In the genomic region with DNA sequence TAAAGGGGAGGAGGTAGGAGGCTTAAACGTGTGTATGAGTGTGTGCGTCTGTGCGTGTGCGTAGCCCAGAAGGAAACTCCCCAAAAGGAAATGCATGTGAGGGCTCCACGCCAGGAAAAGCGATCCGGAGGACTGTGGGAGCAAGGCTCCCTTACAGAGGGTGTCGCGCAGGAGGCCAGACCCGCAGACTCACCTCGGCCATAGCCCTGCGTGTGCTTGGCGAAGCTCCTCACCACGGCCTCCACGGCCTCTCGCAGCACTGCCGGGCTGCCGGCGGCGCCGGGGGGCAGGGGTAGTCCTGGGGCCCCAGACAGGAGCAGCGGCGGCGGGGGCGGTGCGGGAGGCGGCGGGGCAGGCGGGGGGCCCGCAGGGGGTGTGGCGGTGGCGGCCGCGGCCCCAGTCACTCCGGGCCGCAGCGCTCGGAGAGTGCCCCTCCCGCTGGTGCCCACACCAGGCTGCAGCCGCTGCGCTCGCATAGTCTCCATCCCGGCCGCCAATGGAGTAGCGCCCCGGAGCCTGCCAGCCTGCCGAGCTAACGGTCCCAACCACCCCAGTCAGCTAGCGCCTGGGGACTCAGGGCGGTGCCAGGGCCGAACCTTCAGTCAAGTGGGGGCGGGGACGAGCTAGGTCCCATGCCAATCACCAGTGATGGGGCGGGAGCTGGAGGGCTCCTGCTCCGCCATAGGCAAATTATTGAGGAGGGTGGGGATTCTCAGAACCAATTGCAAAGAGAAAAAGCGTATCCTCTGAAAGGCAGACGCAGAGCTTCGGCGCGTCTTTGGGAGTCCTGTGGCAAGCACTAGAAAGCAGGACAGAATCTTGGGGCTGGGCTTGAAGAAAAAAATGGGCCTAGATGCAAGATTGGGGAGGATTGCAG, we compare ENCODE assay signal across 8 cellular contexts. TPM values are rescaled to one million over a fixed set of nuclear protein-coding genes. Genes with fewer than 3 reads are reported as not detected.
A peak's percentile ranks its signal among the peaks of the same experiment; 100 is the strongest.
DNase-seq lines count a peak whose midpoint lies in the region; ATAC-seq and TF ChIP-seq lines count a peak whose summit lies in the region.

TSS of gene LIX1L (minus strand) at position 575 of the 877 bp plus-strand sequence. CDS start at position 485, 90 bp downstream.

- POLR2A ChIA-PET in RWPE1 (lab: Yijun Ruan, JAX; ENCODE audit: low non-redundant PET): interaction anchor here (0.8 to 1.0 kb wide), 2 partner anchors 30 kb away, joined by 3 to 6 read pairs; partner anchors contain the start of gene RBM8A
- POLR2A ChIA-PET in naive thymus-derived CD8-positive, alpha-beta T cell (lab: Charles Lee): interaction anchor here (0.5 to 17.9 kb wide), 16 partner anchors 9 to 112 kb away, joined by 3 to 462 read pairs (median 7); partner anchors contain the start of genes NUDT17, PEX11B, PIAS3 and RBM8A

- ATAC-seq in activated T-helper 17 cell treated with anti-CD3 and anti-CD28 coated beads, Interleukin-2, amount 50 U/mL, for 72 hours (replicated peaks): peak; percentile 92
- peak; percentile 83 to 86 for ATAC-seq in naive thymus-derived CD8-positive, alpha-beta T cell

- peaks cover 44% of the 10 kb centered on the region for H3K4me1 Mint-ChIP-seq in activated T-helper 17 cell treated with anti-CD3 and anti-CD28 coated beads, Interleukin-2, amount 50 U/mL, for 72 hours
- peaks cover 42 to 85% (median 73%) of the 10 kb centered on the region in 4 donors for H3K4me1 Mint-ChIP-seq in naive thymus-derived CD8-positive, alpha-beta T cell

- H3K27me3 Mint-ChIP-seq in activated T-helper 17 cell treated with anti-CD3 and anti-CD28 coated beads, Interleukin-2, amount 50 U/mL, for 72 hours: no peaks in the 10 kb centered on the region
- no peaks in the 10 kb centered on the region for H3K27me3 Mint-ChIP-seq in naive thymus-derived CD8-positive, alpha-beta T cell

- peaks cover 50% of the 10 kb centered on the region for H3K36me3 Mint-ChIP-seq in activated T-helper 17 cell treated with anti-CD3 and anti-CD28 coated beads, Interleukin-2, amount 50 U/mL, for 72 hours (ENCODE audit: low read depth)
- H3K36me3 Mint-ChIP-seq in naive thymus-derived CD8-positive, alpha-beta T cell: peaks cover 0 to 11% (median 0%) of the 10 kb centered on the region in 3 donors

- TF ChIP-seq CTCF in LNCaP clone FGC (IDR thresholded peaks at IDR 0.05; ENCODE audit: control insufficient read depth, extremely low read depth, insufficient read depth) (no peak), RWPE1 (conservative IDR thresholded peaks at IDR 0.05; ENCODE audit: low read depth) (no peak), fibroblast of mammary gland (conservative IDR thresholded peaks at IDR 0.05; ENCODE audit: control insufficient read depth, insufficient read depth, low read depth, low read length) (no peak)

- peak within 1 kb of the TSS; percentile 98 for H3K27ac ChIP-seq in RWPE1

- peak; percentile 99 for DNase-seq in Daoy (ENCODE audit: low read depth)
- peak; percentile 93 for DNase-seq in GOT3 (lab: John Stamatoyannopoulos, UW)
- peak; percentile 86 for DNase-seq in LNCaP clone FGC (ENCODE audit: low read depth)
- peak; percentile 99 for DNase-seq in RWPE1 (ENCODE audit: low spot score)
- DNase-seq in fibroblast of mammary gland (ENCODE audit: low read depth): peak; percentile 98
- peak; percentile 88 to 97 (median 94) for DNase-seq in naive thymus-derived CD8-positive, alpha-beta T cell
- DNase-seq in stimulated activated naive CD4-positive, alpha-beta T cell (lab: John Stamatoyannopoulos, UW): peak; percentile 90 to 96 (median 92)

- peak within 1 kb of the TSS; percentile 51 for H3K4me3 ChIP-seq in LNCaP clone FGC (ENCODE audit: low read depth, low read length)
- H3K4me3 ChIP-seq in fibroblast of mammary gland (ENCODE audit: control insufficient read depth, low read depth, low read length): peak within 1 kb of the TSS; percentile 87

- H3K4me3 Mint-ChIP-seq in activated T-helper 17 cell treated with anti-CD3 and anti-CD28 coated beads, Interleukin-2, amount 50 U/mL, for 72 hours: peak within 1 kb of the TSS; percentile 95
- H3K4me3 Mint-ChIP-seq in naive thymus-derived CD8-positive, alpha-beta T cell: peak within 1 kb of the TSS; percentile 88 to 99 (median 94)

- no peaks in the 10 kb centered on the region for H3K9me3 Mint-ChIP-seq in activated T-helper 17 cell treated with anti-CD3 and anti-CD28 coated beads, Interleukin-2, amount 50 U/mL, for 72 hours
- H3K9me3 Mint-ChIP-seq in naive thymus-derived CD8-positive, alpha-beta T cell: no peaks in the 10 kb centered on the region

- CTCF ChIA-PET in RWPE1 (lab: Yijun Ruan, JAX): interaction anchor here (1.4 kb wide), 1 partner anchor 68 kb away, joined by 4 read pairs; no protein-coding TSS in a partner anchor

- H3K27ac Mint-ChIP-seq in activated T-helper 17 cell treated with anti-CD3 and anti-CD28 coated beads, Interleukin-2, amount 50 U/mL, for 72 hours: peak within 1 kb of the TSS; percentile 89
- H3K27ac Mint-ChIP-seq in naive thymus-derived CD8-positive, alpha-beta T cell: peak within 1 kb of the TSS; percentile 87 to 99 (median 98)

RNA-seq across cellular contexts. Expression of gene LIX1L, which starts in this region (rescaled TPM):
- total RNA-seq in Daoy (2014; rRNA removed; shearing (Covaris generic)): 16.0 and 21.0 TPM in 2 replicates
- total RNA-seq in activated T-helper 17 cell treated with anti-CD3 and anti-CD28 coated beads, Interleukin-2, amount 50 U/mL, for 72 hours: 10 to 100 TPM; 43.4 to 61.2 TPM
- total RNA-seq in naive thymus-derived CD8-positive, alpha-beta T cell: 10 to 100 TPM; 54.6 to 59.4 TPM
- polyA plus RNA-seq in naive thymus-derived CD8-positive, alpha-beta T cell: 10 to 100 TPM; 26.3 to 31.7 (median 29.3) TPM

Comparison
In these comparisons a context has a peak if more than half of its experiments do, and no peak if none do; other contexts are left out.
1. Peak in every context shown above with its lines: DNase-seq, ATAC-seq, H3K4me3 ChIP-seq and H3K27ac ChIP-seq.